ENCODE assay signal across 21 cellular contexts in genomic region chr1:51818487-51818886, GRCh38.
"Had no signal": no experiment of that assay in that cellular context is flagged by ENCODE, and none has a peak within 500 bp of the region (broad histone marks: within the 10 kb centered on the region; RNA-seq: fewer than 3 reads in every experiment).

No MANE protein-coding gene starts in this region.

- H3K27me3 Mint-ChIP-seq: activated naive CD8-positive, alpha-beta T cell treated with anti-CD3 and anti-CD28 coated beads for 36 hours; central memory CD8-positive, alpha-beta T cell; memory B cell; stimulated activated memory B cell treated with anti-CD40 and anti-IgM and Interleukin-4, amounts not matched to agents 10 μg/mL and 1 μg/mL and 100 μg/mL, for 72 hours had no signal

- H3K27ac ChIP-seq: breast epithelium, colonic mucosa, dorsolateral prefrontal cortex, esophagus squamous epithelium, gastrocnemius medialis, heart left ventricle, parathyroid adenoma, right lobe of liver, skin epidermis, stomach, suprapubic skin, transverse colon, uterus had no signal

- H3K4me1 Mint-ChIP-seq: activated naive CD8-positive, alpha-beta T cell treated with anti-CD3 and anti-CD28 coated beads for 36 hours; central memory CD8-positive, alpha-beta T cell; memory B cell had no signal

- ATAC-seq: gastrocnemius medialis; heart left ventricle; stimulated activated memory B cell treated with anti-CD40 and anti-IgM and Interleukin-4, amounts not matched to agents 10 μg/mL and 1 μg/mL and 100 μg/mL, for 72 hours had no signal

- H3K9ac ChIP-seq: parathyroid adenoma had no signal

- H3K9me3 Mint-ChIP-seq: activated naive CD8-positive, alpha-beta T cell treated with anti-CD3 and anti-CD28 coated beads for 36 hours; central memory CD8-positive, alpha-beta T cell; memory B cell; stimulated activated memory B cell treated with anti-CD40 and anti-IgM and Interleukin-4, amounts not matched to agents 10 μg/mL and 1 μg/mL and 100 μg/mL, for 72 hours had no signal

- DNase-seq: activated naive CD4-positive, alpha-beta T cell treated with Interleukin-2 at 50 U/mL for 16 hours; activated naive CD8-positive, alpha-beta T cell treated with anti-CD3 and anti-CD28 coated beads for 36 hours; activated T-cell treated with anti-CD3 and anti-CD28 coated beads, Interleukin-2, amount 50 U/mL, for 1 hour; colonic mucosa; dorsolateral prefrontal cortex; esophagus squamous epithelium; gastrocnemius medialis; heart left ventricle; nucleus accumbens; right lobe of liver; stomach; T-helper 9 cell; transverse colon; uterus had no signal

- H3K27ac Mint-ChIP-seq: activated naive CD8-positive, alpha-beta T cell treated with anti-CD3 and anti-CD28 coated beads for 36 hours; memory B cell; stimulated activated memory B cell treated with anti-CD40 and anti-IgM and Interleukin-4, amounts not matched to agents 10 μg/mL and 1 μg/mL and 100 μg/mL, for 72 hours had no signal

- H3K36me3 ChIP-seq: uterus had no signal

- H3K4me3 ChIP-seq: breast epithelium, colonic mucosa, dorsolateral prefrontal cortex, esophagus squamous epithelium, gastrocnemius medialis, heart left ventricle, right lobe of liver, skin epidermis, stomach, suprapubic skin, transverse colon, uterus had no signal

- H3K9me3 ChIP-seq: breast epithelium, colonic mucosa, esophagus squamous epithelium, gastrocnemius medialis, heart left ventricle, right lobe of liver, stomach, suprapubic skin, transverse colon, uterus had no signal

- H3K79me2 ChIP-seq: parathyroid adenoma had no signal

- H2AFZ ChIP-seq: parathyroid adenoma had no signal

- H3K4me3 Mint-ChIP-seq: activated naive CD8-positive, alpha-beta T cell treated with anti-CD3 and anti-CD28 coated beads for 36 hours; central memory CD8-positive, alpha-beta T cell; memory B cell; stimulated activated memory B cell treated with anti-CD40 and anti-IgM and Interleukin-4, amounts not matched to agents 10 μg/mL and 1 μg/mL and 100 μg/mL, for 72 hours had no signal

- H3K27me3 ChIP-seq: breast epithelium, colonic mucosa, dorsolateral prefrontal cortex, esophagus squamous epithelium, gastrocnemius medialis, heart left ventricle, right lobe of liver, stomach, suprapubic skin, transverse colon, uterus had no signal

- H3K4me1 ChIP-seq: breast epithelium, colonic mucosa, esophagus squamous epithelium, heart left ventricle, parathyroid adenoma, right lobe of liver, stomach, suprapubic skin, transverse colon, uterus had no signal
